ENCODE assay signal across 1 cellular context in genomic region chr6:157405986-157406385, GRCh38.
TF ChIP-seq lines count a peak whose summit lies in the region.

No MANE protein-coding gene starts in this region.

TF ChIP-seq in endothelial cell of umbilical vein, 7 proteins besides CTCF, POLR2A, EP300 and RAD21 (continued from another document):
- TF ChIP-seq JUN (IDR thresholded peaks at IDR 0.05; ENCODE audit: borderline replicate concordance, insufficient read depth, insufficient read length, low read depth) (no peak), GATA2 (IDR thresholded peaks at IDR 0.05; ENCODE audit: insufficient read depth, insufficient read length, low read depth, low read length) (no peak), POLR2AphosphoS5 (IDR thresholded peaks at IDR 0.05; ENCODE audit: insufficient read depth, low read depth, low read length) (no peak), MYC (IDR thresholded peaks at IDR 0.05; ENCODE audit: low read depth, low read length) (no peak), EZH2 (IDR thresholded peaks at IDR 0.05; ENCODE audit: borderline replicate concordance, low read depth, low read length, severe bottlenecking) (no peak)
- TF ChIP-seq, protein P1, sequence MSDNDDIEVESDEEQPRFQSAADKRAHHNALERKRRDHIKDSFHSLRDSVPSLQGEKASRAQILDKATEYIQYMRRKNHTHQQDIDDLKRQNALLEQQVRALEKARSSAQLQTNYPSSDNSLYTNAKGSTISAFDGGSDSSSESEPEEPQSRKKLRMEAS (IDR thresholded peaks at IDR 0.05; ENCODE audit: insufficient read depth, insufficient read length), result no peak
